ENCODE assay signal across 1 cellular context in the genomic region with DNA sequence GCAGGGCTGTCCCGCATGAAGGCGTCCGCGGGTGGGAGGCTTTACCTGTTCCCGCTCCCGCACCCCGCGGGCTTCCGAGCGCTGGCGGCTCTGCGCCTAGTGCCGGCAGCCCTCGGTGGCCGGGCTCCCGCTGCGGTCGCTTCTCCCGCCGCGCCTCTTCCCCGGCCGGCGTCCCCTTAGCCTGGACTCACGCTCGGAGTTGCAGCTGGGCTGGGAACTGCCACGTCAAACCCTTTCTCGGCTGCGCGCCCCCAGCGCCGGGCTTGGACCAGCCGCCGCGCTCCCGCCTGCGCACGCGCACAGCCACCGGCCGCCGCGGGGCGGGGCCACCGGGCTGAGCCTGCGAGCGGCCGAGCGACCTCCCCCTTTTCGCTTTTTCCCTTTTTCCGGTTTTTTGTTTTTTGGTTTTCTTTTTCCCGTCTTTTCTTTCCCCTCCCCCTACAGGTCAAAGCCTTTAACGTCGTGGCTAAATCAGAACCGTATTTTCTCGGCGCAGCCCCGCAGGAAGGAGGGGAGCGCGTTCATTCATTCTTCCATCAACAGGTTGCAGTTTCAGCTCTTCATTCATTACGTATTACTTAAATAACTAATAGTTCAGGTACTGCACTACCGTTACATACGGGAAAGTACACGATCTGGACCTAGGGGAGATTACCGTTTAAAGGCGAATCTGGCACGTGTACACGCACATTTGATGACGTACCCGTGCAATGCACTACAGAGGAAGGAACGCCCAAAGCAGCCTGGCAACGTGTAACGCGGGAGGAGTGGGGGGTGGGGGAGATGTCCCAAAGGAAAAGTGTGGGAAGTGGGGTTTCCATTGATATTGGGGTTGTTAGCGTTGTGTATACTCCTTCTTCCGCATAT.
A peak's percentile ranks its signal among the peaks of the same experiment; 100 is the strongest.
TF ChIP-seq lines count a peak whose summit lies in the region.

A gene with protein sequence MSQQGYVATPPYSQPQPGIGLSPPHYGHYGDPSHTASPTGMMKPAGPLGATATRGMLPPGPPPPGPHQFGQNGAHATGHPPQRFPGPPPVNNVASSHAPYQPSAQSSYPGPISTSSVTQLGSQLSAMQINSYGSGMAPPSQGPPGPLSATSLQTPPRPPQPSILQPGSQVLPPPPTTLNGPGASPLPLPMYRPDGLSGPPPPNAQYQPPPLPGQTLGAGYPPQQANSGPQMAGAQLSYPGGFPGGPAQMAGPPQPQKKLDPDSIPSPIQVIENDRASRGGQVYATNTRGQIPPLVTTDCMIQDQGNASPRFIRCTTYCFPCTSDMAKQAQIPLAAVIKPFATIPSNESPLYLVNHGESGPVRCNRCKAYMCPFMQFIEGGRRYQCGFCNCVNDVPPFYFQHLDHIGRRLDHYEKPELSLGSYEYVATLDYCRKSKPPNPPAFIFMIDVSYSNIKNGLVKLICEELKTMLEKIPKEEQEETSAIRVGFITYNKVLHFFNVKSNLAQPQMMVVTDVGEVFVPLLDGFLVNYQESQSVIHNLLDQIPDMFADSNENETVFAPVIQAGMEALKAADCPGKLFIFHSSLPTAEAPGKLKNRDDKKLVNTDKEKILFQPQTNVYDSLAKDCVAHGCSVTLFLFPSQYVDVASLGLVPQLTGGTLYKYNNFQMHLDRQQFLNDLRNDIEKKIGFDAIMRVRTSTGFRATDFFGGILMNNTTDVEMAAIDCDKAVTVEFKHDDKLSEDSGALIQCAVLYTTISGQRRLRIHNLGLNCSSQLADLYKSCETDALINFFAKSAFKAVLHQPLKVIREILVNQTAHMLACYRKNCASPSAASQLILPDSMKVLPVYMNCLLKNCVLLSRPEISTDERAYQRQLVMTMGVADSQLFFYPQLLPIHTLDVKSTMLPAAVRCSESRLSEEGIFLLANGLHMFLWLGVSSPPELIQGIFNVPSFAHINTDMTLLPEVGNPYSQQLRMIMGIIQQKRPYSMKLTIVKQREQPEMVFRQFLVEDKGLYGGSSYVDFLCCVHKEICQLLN (minus strand): TSS at position 231 of the 867 bp plus-strand sequence. CDS start 2,430 bp downstream, outside the sequence.

TF ChIP-seq in K562, 482 proteins besides CTCF, POLR2A, EP300 and RAD21 (continued from another document and continues in another):
- TF ChIP-seq, protein P1, sequence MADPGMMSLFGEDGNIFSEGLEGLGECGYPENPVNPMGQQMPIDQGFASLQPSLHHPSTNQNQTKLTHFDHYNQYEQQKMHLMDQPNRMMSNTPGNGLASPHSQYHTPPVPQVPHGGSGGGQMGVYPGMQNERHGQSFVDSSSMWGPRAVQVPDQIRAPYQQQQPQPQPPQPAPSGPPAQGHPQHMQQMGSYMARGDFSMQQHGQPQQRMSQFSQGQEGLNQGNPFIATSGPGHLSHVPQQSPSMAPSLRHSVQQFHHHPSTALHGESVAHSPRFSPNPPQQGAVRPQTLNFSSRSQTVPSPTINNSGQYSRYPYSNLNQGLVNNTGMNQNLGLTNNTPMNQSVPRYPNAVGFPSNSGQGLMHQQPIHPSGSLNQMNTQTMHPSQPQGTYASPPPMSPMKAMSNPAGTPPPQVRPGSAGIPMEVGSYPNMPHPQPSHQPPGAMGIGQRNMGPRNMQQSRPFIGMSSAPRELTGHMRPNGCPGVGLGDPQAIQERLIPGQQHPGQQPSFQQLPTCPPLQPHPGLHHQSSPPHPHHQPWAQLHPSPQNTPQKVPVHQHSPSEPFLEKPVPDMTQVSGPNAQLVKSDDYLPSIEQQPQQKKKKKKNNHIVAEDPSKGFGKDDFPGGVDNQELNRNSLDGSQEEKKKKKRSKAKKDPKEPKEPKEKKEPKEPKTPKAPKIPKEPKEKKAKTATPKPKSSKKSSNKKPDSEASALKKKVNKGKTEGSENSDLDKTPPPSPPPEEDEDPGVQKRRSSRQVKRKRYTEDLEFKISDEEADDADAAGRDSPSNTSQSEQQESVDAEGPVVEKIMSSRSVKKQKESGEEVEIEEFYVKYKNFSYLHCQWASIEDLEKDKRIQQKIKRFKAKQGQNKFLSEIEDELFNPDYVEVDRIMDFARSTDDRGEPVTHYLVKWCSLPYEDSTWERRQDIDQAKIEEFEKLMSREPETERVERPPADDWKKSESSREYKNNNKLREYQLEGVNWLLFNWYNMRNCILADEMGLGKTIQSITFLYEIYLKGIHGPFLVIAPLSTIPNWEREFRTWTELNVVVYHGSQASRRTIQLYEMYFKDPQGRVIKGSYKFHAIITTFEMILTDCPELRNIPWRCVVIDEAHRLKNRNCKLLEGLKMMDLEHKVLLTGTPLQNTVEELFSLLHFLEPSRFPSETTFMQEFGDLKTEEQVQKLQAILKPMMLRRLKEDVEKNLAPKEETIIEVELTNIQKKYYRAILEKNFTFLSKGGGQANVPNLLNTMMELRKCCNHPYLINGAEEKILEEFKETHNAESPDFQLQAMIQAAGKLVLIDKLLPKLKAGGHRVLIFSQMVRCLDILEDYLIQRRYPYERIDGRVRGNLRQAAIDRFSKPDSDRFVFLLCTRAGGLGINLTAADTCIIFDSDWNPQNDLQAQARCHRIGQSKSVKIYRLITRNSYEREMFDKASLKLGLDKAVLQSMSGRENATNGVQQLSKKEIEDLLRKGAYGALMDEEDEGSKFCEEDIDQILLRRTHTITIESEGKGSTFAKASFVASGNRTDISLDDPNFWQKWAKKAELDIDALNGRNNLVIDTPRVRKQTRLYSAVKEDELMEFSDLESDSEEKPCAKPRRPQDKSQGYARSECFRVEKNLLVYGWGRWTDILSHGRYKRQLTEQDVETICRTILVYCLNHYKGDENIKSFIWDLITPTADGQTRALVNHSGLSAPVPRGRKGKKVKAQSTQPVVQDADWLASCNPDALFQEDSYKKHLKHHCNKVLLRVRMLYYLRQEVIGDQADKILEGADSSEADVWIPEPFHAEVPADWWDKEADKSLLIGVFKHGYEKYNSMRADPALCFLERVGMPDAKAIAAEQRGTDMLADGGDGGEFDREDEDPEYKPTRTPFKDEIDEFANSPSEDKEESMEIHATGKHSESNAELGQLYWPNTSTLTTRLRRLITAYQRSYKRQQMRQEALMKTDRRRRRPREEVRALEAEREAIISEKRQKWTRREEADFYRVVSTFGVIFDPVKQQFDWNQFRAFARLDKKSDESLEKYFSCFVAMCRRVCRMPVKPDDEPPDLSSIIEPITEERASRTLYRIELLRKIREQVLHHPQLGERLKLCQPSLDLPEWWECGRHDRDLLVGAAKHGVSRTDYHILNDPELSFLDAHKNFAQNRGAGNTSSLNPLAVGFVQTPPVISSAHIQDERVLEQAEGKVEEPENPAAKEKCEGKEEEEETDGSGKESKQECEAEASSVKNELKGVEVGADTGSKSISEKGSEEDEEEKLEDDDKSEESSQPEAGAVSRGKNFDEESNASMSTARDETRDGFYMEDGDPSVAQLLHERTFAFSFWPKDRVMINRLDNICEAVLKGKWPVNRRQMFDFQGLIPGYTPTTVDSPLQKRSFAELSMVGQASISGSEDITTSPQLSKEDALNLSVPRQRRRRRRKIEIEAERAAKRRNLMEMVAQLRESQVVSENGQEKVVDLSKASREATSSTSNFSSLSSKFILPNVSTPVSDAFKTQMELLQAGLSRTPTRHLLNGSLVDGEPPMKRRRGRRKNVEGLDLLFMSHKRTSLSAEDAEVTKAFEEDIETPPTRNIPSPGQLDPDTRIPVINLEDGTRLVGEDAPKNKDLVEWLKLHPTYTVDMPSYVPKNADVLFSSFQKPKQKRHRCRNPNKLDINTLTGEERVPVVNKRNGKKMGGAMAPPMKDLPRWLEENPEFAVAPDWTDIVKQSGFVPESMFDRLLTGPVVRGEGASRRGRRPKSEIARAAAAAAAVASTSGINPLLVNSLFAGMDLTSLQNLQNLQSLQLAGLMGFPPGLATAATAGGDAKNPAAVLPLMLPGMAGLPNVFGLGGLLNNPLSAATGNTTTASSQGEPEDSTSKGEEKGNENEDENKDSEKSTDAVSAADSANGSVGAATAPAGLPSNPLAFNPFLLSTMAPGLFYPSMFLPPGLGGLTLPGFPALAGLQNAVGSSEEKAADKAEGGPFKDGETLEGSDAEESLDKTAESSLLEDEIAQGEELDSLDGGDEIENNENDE (IDR thresholded peaks at IDR 0.05; ENCODE audit: low read depth, low read length): no peak
- TF ChIP-seq BDP1 (IDR thresholded peaks at IDR 0.05; ENCODE audit: insufficient read depth, insufficient read length): no peak
- TF ChIP-seq RFX5 (IDR thresholded peaks at IDR 0.05; ENCODE audit: low read depth, low read length): no peak
- TF ChIP-seq, protein P2, sequence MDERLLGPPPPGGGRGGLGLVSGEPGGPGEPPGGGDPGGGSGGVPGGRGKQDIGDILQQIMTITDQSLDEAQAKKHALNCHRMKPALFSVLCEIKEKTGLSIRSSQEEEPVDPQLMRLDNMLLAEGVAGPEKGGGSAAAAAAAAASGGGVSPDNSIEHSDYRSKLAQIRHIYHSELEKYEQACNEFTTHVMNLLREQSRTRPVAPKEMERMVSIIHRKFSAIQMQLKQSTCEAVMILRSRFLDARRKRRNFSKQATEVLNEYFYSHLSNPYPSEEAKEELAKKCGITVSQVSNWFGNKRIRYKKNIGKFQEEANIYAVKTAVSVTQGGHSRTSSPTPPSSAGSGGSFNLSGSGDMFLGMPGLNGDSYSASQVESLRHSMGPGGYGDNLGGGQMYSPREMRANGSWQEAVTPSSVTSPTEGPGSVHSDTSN (CRISPR knock-in tag; IDR thresholded peaks at IDR 0.05; ENCODE audit: low read depth): no peak
- TF ChIP-seq, protein P2 (tag; conservative IDR thresholded peaks at IDR 0.05; ENCODE audit: low read depth): no peak
- TF ChIP-seq TOE1 (IDR thresholded peaks at IDR 0.05; ENCODE audit: borderline replicate concordance): peak; percentile 58
- TF ChIP-seq TOE1 (CRISPR knock-in tag; IDR thresholded peaks at IDR 0.05; ENCODE audit: borderline replicate concordance, low read depth): 0 out of 2 replicates have a peak, but pooled peaks have one; percentile 65
- TF ChIP-seq SNRNP70 (optimal IDR thresholded peaks at IDR 0.05; ENCODE audit: low read depth, low read length): no peak
- no peak for TF ChIP-seq ZNF253 (CRISPR knock-in tag; conservative IDR thresholded peaks at IDR 0.05)
- TF ChIP-seq SRSF3 (IDR thresholded peaks at IDR 0.05; ENCODE audit: insufficient read depth, low read length): no peak
- TF ChIP-seq, protein P3, sequence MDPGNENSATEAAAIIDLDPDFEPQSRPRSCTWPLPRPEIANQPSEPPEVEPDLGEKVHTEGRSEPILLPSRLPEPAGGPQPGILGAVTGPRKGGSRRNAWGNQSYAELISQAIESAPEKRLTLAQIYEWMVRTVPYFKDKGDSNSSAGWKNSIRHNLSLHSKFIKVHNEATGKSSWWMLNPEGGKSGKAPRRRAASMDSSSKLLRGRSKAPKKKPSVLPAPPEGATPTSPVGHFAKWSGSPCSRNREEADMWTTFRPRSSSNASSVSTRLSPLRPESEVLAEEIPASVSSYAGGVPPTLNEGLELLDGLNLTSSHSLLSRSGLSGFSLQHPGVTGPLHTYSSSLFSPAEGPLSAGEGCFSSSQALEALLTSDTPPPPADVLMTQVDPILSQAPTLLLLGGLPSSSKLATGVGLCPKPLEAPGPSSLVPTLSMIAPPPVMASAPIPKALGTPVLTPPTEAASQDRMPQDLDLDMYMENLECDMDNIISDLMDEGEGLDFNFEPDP (CRISPR knock-in tag; IDR thresholded peaks at IDR 0.05): no peak
- TF ChIP-seq MEIS2 (IDR thresholded peaks at IDR 0.05; ENCODE audit: partially characterized antibody): peak; percentile 79
- TF ChIP-seq MIER1 (IDR thresholded peaks at IDR 0.05; ENCODE audit: low read depth): no peak
- TF ChIP-seq ZNF695 (CRISPR knock-in tag; IDR thresholded peaks at IDR 0.05): no peak
- no peak for TF ChIP-seq ZNF561 (CRISPR knock-in tag; conservative IDR thresholded peaks at IDR 0.05)
- TF ChIP-seq TBP (optimal IDR thresholded peaks at IDR 0.05; ENCODE audit: low read depth, low read length): peak; percentile 61
- TF ChIP-seq, protein P4, sequence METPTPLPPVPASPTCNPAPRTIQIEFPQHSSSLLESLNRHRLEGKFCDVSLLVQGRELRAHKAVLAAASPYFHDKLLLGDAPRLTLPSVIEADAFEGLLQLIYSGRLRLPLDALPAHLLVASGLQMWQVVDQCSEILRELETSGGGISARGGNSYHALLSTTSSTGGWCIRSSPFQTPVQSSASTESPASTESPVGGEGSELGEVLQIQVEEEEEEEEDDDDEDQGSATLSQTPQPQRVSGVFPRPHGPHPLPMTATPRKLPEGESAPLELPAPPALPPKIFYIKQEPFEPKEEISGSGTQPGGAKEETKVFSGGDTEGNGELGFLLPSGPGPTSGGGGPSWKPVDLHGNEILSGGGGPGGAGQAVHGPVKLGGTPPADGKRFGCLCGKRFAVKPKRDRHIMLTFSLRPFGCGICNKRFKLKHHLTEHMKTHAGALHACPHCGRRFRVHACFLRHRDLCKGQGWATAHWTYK (CRISPR knock-in tag; IDR thresholded peaks at IDR 0.05): no peak; the same call in 1 of the 2 replicates
- no peak for TF ChIP-seq POLR3G (IDR thresholded peaks at IDR 0.05; ENCODE audit: extremely low read depth, insufficient read length, insufficient replicate concordance)
- no peak for TF ChIP-seq ZC3H8 (IDR thresholded peaks at IDR 0.05)
- no peak for TF ChIP-seq ZNF717 (CRISPR knock-in tag; IDR thresholded peaks at IDR 0.05)
- TF ChIP-seq MXI1 (IDR thresholded peaks at IDR 0.05; ENCODE audit: low read depth, low read length): no peak
- no peak for TF ChIP-seq MCM3 (IDR thresholded peaks at IDR 0.05)
- TF ChIP-seq YBX1 (IDR thresholded peaks at IDR 0.05): no peak
- TF ChIP-seq SPI1 (IDR thresholded peaks at IDR 0.05; ENCODE audit: borderline replicate concordance, low read depth, low read length): no peak
